28 cellular contexts compared by ENCODE assay signal in the genomic region with DNA sequence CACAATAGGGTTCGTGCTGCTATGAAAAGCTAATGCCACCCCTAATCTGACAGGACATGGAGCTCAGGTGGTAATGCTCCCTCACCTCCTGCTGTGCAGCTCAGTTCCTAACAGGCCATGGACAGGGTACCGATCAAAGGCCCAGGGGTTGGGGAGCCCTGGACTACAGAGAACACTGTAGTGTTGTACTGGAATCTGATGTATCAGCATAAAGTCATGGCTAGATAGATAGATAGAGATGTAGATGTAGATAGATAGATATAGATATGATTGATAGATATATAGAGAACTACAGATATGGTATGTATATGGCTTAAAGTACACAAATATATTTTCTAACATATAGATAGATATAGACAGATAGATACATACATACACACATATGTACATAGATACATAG.
"Had no signal": no experiment of that assay in that cellular context is flagged by ENCODE, and none has a peak within 500 bp of the region (broad histone marks: within the 10 kb centered on the region; RNA-seq: fewer than 3 reads in every experiment).

No MANE protein-coding gene starts in this region.

- H2AFZ ChIP-seq: hepatocyte had no signal

- FAIRE-seq: endometrium, endothelial cell of umbilical vein, frontal cortex had no signal

- H3K4me2 ChIP-seq: hepatocyte had no signal

- H3K27ac ChIP-seq: colonic mucosa, coronary artery, dorsolateral prefrontal cortex, epithelial cell of prostate, esophagus muscularis mucosa, esophagus squamous epithelium, foreskin keratinocyte, gastrocnemius medialis, gastroesophageal sphincter, heart left ventricle, heart right ventricle, hepatocyte had no signal

- H3K79me2 ChIP-seq: hepatocyte had no signal

- H3K4me3 ChIP-seq: colonic mucosa, coronary artery, dorsolateral prefrontal cortex, esophagus muscularis mucosa, esophagus squamous epithelium, gastrocnemius medialis, gastroesophageal sphincter, heart left ventricle, heart right ventricle, hepatocyte had no signal

- ATAC-seq: effector memory CD8-positive, alpha-beta T cell; esophagus mucosa; foreskin keratinocyte; gastrocnemius medialis; gastroesophageal sphincter; heart left ventricle; heart right ventricle had no signal

- H3K27me3 ChIP-seq: colonic mucosa, dorsolateral prefrontal cortex, esophagus muscularis mucosa, esophagus squamous epithelium, foreskin keratinocyte, gastrocnemius medialis, gastroesophageal sphincter, heart left ventricle, heart right ventricle, hepatocyte had no signal

- H3K4me1 ChIP-seq: colonic mucosa, esophagus squamous epithelium, foreskin keratinocyte, heart left ventricle, heart right ventricle had no signal

- H3K36me3 ChIP-seq: colonic mucosa, esophagus muscularis mucosa, esophagus squamous epithelium, gastrocnemius medialis, gastroesophageal sphincter, heart left ventricle, heart right ventricle had no signal

- DNase-seq: colonic mucosa; cortex of kidney; dermis blood vessel endothelial cell; dorsolateral prefrontal cortex; effector CD4-positive, alpha-beta T cell; effector CD8-positive, alpha-beta T cell; effector memory CD4-positive, alpha-beta T cell; effector memory CD8-positive, alpha-beta T cell; endodermal cell; erythroblast; esophagus squamous epithelium; foreskin fibroblast; foreskin keratinocyte; foreskin melanocyte; gastrocnemius medialis; glutamatergic neuron; head of caudate nucleus; heart left ventricle; heart right ventricle had no signal

- H3K9me3 ChIP-seq: colonic mucosa, esophagus muscularis mucosa, esophagus squamous epithelium, gastrocnemius medialis, gastroesophageal sphincter, heart left ventricle, heart right ventricle had no signal
